Comparison of ENCODE assay signal across 8 cellular contexts in the genomic region with DNA sequence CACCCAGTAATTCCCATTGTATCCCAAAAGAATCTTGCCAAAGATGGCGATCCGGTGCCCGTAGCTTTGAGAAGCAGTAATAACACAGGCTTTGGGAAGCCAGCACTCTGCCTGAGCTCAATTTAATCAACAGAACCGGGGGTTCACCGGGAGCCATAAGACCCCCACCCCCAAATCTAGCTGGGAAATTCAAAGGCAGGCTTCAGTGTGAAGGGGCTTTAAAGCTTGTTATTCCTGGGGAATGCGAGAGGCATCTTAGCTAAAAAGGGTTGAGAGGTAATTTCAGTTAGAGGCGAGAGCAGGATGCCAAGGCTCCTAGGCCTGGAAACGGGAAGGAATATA.
DNase-seq lines count a peak whose midpoint lies in the region; FAIRE-seq and TF ChIP-seq lines count a peak whose summit lies in the region.
"Not testable (repeated sequence)": the region's sequence is repeated elsewhere in the genome, so short reads cannot be mapped to it uniquely, and the experiment has no call there.

No MANE protein-coding gene starts in this region.

- H3K4me2 ChIP-seq in BLaER1: peak overlapping the region; percentile 86
- peak overlapping the region; percentile 40 for H3K4me2 ChIP-seq in neuronal stem cell (ENCODE audit: insufficient read depth, low read length, poor library complexity, severe bottlenecking)

- H3K27me3 ChIP-seq in BLaER1; ascending aorta; esophagus muscularis mucosa; neuronal stem cell (ENCODE audit: control insufficient read depth in 3 of 3, insufficient read depth in 3 of 3, low read depth in 1 of 3, low read length in 3 of 3); suprapubic skin: not testable (repeated sequence)

- H3K4ac ChIP-seq in neuronal stem cell (ENCODE audit: low read length): not testable (repeated sequence)

- not testable (repeated sequence) for H2BK12ac ChIP-seq in neuronal stem cell (ENCODE audit: low read length)

- not testable (repeated sequence) for H2BK15ac ChIP-seq in neuronal stem cell (ENCODE audit: low read length)

- H4K8ac ChIP-seq in neuronal stem cell (ENCODE audit: low read depth, low read length): not testable (repeated sequence)

- not testable (repeated sequence) for H3K23ac ChIP-seq in neuronal stem cell (ENCODE audit: low read depth, low read length, poor library complexity)

- TF ChIP-seq EP300 in esophagus muscularis mucosa (IDR thresholded peaks at IDR 0.05); suprapubic skin (IDR thresholded peaks at IDR 0.05): not testable (repeated sequence)

- not testable (repeated sequence) for H4K91ac ChIP-seq in neuronal stem cell (ENCODE audit: low read depth, low read length, poor library complexity)

- H3K4me3 Mint-ChIP-seq in HFFc6: peak overlapping the region; percentile 69

- not testable (repeated sequence) for H3K9me3 Mint-ChIP-seq in HFFc6

- not testable (repeated sequence) for H2BK120ac ChIP-seq in neuronal stem cell (ENCODE audit: low read depth, low read length)

- not testable (repeated sequence) for H3K14ac ChIP-seq in neuronal stem cell (ENCODE audit: low read length)

- H3K18ac ChIP-seq in neuronal stem cell (ENCODE audit: low read length): not testable (repeated sequence)

- H3K27ac ChIP-seq in BLaER1 (peak overlapping the region; percentile 95; the same call in 1 of the 2 replicates), RWPE1 (peak overlapping the region; percentile 93), ascending aorta (peak overlapping the region; percentile 79 to 90), esophagus muscularis mucosa (replicated peaks in 1 of 4) (peak overlapping the region; percentile 86 to 98 (median 91)), neuronal stem cell (replicated peaks; ENCODE audit: low read length) (peak overlapping the region; percentile 92), suprapubic skin (peak overlapping the region; percentile 95)
- not testable (repeated sequence) for H3K27ac ChIP-seq in kidney (ENCODE audit: low read depth in 2 of 2, low read length in 2 of 2)

- intact Hi-C loops in ascending aorta (cut with DNase I): loop anchor here (2.0 kb wide), 1 partner anchor 36 kb away; no protein-coding TSS in a partner anchor
- intact Hi-C loops in esophagus muscularis mucosa (cut with DNase I); kidney (cut with DNase I): not testable (repeated sequence)

- H2AK5ac ChIP-seq in neuronal stem cell (ENCODE audit: low read depth, low read length): not testable (repeated sequence)

- peaks cover 22% of the 10 kb centered on the region for H3K36me3 Mint-ChIP-seq in HFFc6 (ENCODE audit: low read depth)

- not testable (repeated sequence) for H3K36me3 ChIP-seq in BLaER1; ascending aorta; esophagus muscularis mucosa; kidney (ENCODE audit: control insufficient read depth in 1 of 2, insufficient read depth in 2 of 2, low read length in 2 of 2); neuronal stem cell (replicated peaks in 1 of 2; ENCODE audit: control insufficient read depth in 2 of 2, insufficient read depth in 2 of 2, low read length in 2 of 2); suprapubic skin

- H3K9ac ChIP-seq in BLaER1; kidney (ENCODE audit: low read length in 2 of 2); neuronal stem cell (ENCODE audit: low read depth, low read length, poor library complexity): not testable (repeated sequence)

- H4K20me1 ChIP-seq in BLaER1: peaks cover 36% of the 10 kb centered on the region

- TF ChIP-seq POLR2A in esophagus muscularis mucosa (IDR thresholded peaks at IDR 0.05; ENCODE audit: low read depth); suprapubic skin (IDR thresholded peaks at IDR 0.05): not testable (repeated sequence)

- peak overlapping the region; percentile 94 for H3K27ac Mint-ChIP-seq in HFFc6

- H3K79me1 ChIP-seq in neuronal stem cell (ENCODE audit: low read depth, low read length): not testable (repeated sequence)

- peaks cover 25% of the 10 kb centered on the region for H3K4me1 Mint-ChIP-seq in HFFc6 (ENCODE audit: low read depth)

- H3K27me3 Mint-ChIP-seq in HFFc6 (ENCODE audit: insufficient read depth): peaks cover 13% of the 10 kb centered on the region

- not testable (repeated sequence) for FAIRE-seq in kidney (lab: Jason Lieb, UNC)

- H3K4me3 ChIP-seq in BLaER1; ascending aorta; kidney (ENCODE audit: low read length in 2 of 2); suprapubic skin: not testable (repeated sequence)
- H3K4me3 ChIP-seq in esophagus muscularis mucosa (peak overlapping the region in 1 of 4 donors; percentile 75), neuronal stem cell (ENCODE audit: low read length in 2 of 2) (peak overlapping the region in 1 of 2 donors; percentile 63)

- WGBS in esophagus muscularis mucosa: 63% methylated on average over 4 of the region's 8 CpGs
- no CpG with 5 or more reads among the region's 8 CpGs for WGBS in neuronal stem cell (ENCODE audit: extremely low coverage in 2 of 2, insufficient read length in 2 of 2, insufficient replicate concordance in 1 of 2), 2 donors
- WGBS in suprapubic skin: 72% methylated on average over 8 of the region's 8 CpGs

- not testable (repeated sequence) for DNase-seq in HFFc6; RWPE1 (ENCODE audit: low spot score); ascending aorta (ENCODE audit: low spot score in 2 of 2); esophagus muscularis mucosa (ENCODE audit: extremely low spot score); neuronal stem cell (ENCODE audit: low spot score); suprapubic skin (ENCODE audit: low spot score in 2 of 2)
- DNase-seq in kidney: peak; percentile 34

- peak overlapping the region; percentile 21 for H2BK5ac ChIP-seq in neuronal stem cell (ENCODE audit: low read length)

- H2AFZ ChIP-seq in neuronal stem cell (ENCODE audit: low read length): peak overlapping the region; percentile 95

- H3K4me1 ChIP-seq in BLaER1: peaks cover 57% of the 10 kb centered on the region
- H3K4me1 ChIP-seq in ascending aorta: peaks cover 0 to 10% of the 10 kb centered on the region in 2 donors
- peaks cover 23 to 44% (median 33%) of the 10 kb centered on the region in 4 donors for H3K4me1 ChIP-seq in esophagus muscularis mucosa
- H3K4me1 ChIP-seq in kidney (ENCODE audit: control insufficient read depth in 1 of 2, insufficient read depth in 1 of 2, low read depth in 1 of 2, low read length in 2 of 2): not testable (repeated sequence)
- H3K4me1 ChIP-seq in neuronal stem cell (ENCODE audit: control insufficient read depth in 2 of 2, insufficient read depth in 1 of 2, low read depth in 1 of 2, low read length in 2 of 2): peaks cover 15 to 26% of the 10 kb centered on the region in 2 donors
- peaks cover 41% of the 10 kb centered on the region for H3K4me1 ChIP-seq in suprapubic skin

- not testable (repeated sequence) for H3K9me3 ChIP-seq in BLaER1; ascending aorta; esophagus muscularis mucosa; kidney (ENCODE audit: control insufficient read depth in 1 of 2, low read length in 2 of 2); neuronal stem cell (replicated peaks in 1 of 2; ENCODE audit: control insufficient read depth in 2 of 2, insufficient read depth in 1 of 2, low read depth in 1 of 2, low read length in 2 of 2); suprapubic skin

- POLR2A ChIA-PET in RWPE1 (lab: Yijun Ruan, JAX; ENCODE audit: low non-redundant PET): interaction anchor here (0.6 kb wide), 1 partner anchor 1580 kb away, joined by 3 read pairs; no protein-coding TSS in a partner anchor

- TF ChIP-seq CTCF in HFFc6 (IDR thresholded peaks at IDR 0.05); RWPE1 (conservative IDR thresholded peaks at IDR 0.05; ENCODE audit: low read depth); ascending aorta (IDR thresholded peaks at IDR 0.05); esophagus muscularis mucosa (IDR thresholded peaks at IDR 0.05); kidney (IDR thresholded peaks at IDR 0.05; ENCODE audit: borderline replicate concordance, extremely low read depth, insufficient read depth); suprapubic skin (IDR thresholded peaks at IDR 0.05): not testable (repeated sequence)

- CTCF ChIA-PET in RWPE1 (lab: Yijun Ruan, JAX): not testable (repeated sequence)
